Comparison of ENCODE assay signal across 14 cellular contexts in the genomic region with DNA sequence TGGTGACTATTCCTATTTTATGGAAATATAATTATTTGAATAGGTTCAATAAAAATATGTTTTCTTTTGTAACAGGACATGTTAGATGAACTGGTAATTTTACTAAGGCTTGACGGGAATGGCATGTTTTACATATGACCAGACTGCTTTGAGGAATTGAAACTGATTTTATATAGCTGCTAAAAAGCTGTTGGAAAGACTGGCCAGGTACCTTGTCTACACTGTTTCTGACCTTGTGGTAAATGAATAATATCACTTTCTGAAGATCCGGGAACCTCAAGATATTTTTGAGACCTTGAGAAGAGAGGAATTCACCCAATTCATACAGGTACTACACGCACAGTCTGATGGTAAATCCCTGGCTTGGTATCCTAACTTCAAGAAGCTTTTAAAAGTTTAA. TPM values are rescaled to one million over a fixed set of nuclear protein-coding genes. Genes with fewer than 3 reads are reported as not detected.
DNase-seq lines count a peak whose midpoint lies in the region; ATAC-seq and TF ChIP-seq lines count a peak whose summit lies in the region.
"Had no signal": no experiment of that assay in that cellular context is flagged by ENCODE, and none has a peak within 500 bp of the region (broad histone marks: within the 10 kb centered on the region; RNA-seq: fewer than 3 reads in every experiment).

No MANE protein-coding gene starts in this region.

- peaks cover 29% of the 10 kb centered on the region for H3K4me1 ChIP-seq in OCI-LY7 (ENCODE audit: insufficient read depth, low read length, poor library complexity, severe bottlenecking)
- H3K4me1 ChIP-seq: parathyroid adenoma had no signal

- intact Hi-C loops in OCI-LY7 (cut with micrococcal nuclease; ENCODE audit: unreplicated experiment) = no loop called here

- peak overlapping the region; percentile 46 for H3K27ac ChIP-seq in OCI-LY7 (ENCODE audit: low read depth, low read length, poor library complexity, severe bottlenecking)
- H3K27ac ChIP-seq: parathyroid adenoma, SJSA1 had no signal

- H3K4me3 ChIP-seq in OCI-LY7 (ENCODE audit: low read depth, low read length, poor library complexity, severe bottlenecking) = peak overlapping the region; percentile 12
- H3K4me3 ChIP-seq: lung, SJSA1 had no signal

- no peaks in the 10 kb centered on the region for H3K9me2 ChIP-seq in OCI-LY7 (ENCODE audit: insufficient read depth, low read length)

- H3K9me3 Mint-ChIP-seq in activated naive CD4-positive, alpha-beta T cell treated with anti-CD3 and anti-CD28 coated beads, Interleukin-2, amount 50 U/mL, for 72 hours = no peaks in the 10 kb centered on the region

- CTCF ChIA-PET in OCI-LY7 (lab: Charles Lee; ENCODE audit: unreplicated experiment) = no interaction called here

- H3K79me2 ChIP-seq in OCI-LY7 (ENCODE audit: insufficient read depth, low read depth, low read length) = no peaks in the 10 kb centered on the region
- H3K79me2 ChIP-seq: parathyroid adenoma had no signal

- peak overlapping the region; percentile 53 for H3K4me2 ChIP-seq in OCI-LY7 (ENCODE audit: low read length)

- no peaks in the 10 kb centered on the region for H4K20me1 ChIP-seq in OCI-LY7 (ENCODE audit: insufficient read depth, low read length)

- ATAC-seq in GM18861 (IDR thresholded peaks at IDR 0.05; ENCODE audit: unreplicated experiment) = peak; percentile 90
- peak; percentile 95 for ATAC-seq in GM21526 (IDR thresholded peaks at IDR 0.05; ENCODE audit: low FRiP score, unreplicated experiment)
- peak; percentile 92 for ATAC-seq in HG03066 (IDR thresholded peaks at IDR 0.05; ENCODE audit: low read depth, unreplicated experiment)
- ATAC-seq in activated naive CD4-positive, alpha-beta T cell treated with anti-CD3 and anti-CD28 coated beads, Interleukin-2, amount 50 U/mL, for 72 hours = no peak

- no peaks in the 10 kb centered on the region for H3K36me3 ChIP-seq in OCI-LY7 (ENCODE audit: insufficient read depth, low read length)
- H3K36me3 ChIP-seq: SJSA1 had no signal

- POLR2A ChIA-PET in OCI-LY7 (lab: Charles Lee) = interaction anchor here (1.1 to 2.6 kb wide), 3 partner anchors 11 to 26 kb away, joined by 3 to 27 read pairs (median 3); no protein-coding TSS in a partner anchor

- H3K36me3 Mint-ChIP-seq in activated naive CD4-positive, alpha-beta T cell treated with anti-CD3 and anti-CD28 coated beads, Interleukin-2, amount 50 U/mL, for 72 hours = no peaks in the 10 kb centered on the region
- H3K36me3 Mint-ChIP-seq: CD4-positive, CD25-positive, alpha-beta regulatory T cell had no signal

- no peaks in the 10 kb centered on the region for H3K9me3 ChIP-seq in OCI-LY7 (ENCODE audit: low read length)
- H3K9me3 ChIP-seq: SJSA1 had no signal

- no TSS peak for BruUV-seq in OCI-LY7 (replicated peaks; lab: Mats Ljungman, UMichigan)

- H3K27ac Mint-ChIP-seq in activated naive CD4-positive, alpha-beta T cell treated with anti-CD3 and anti-CD28 coated beads, Interleukin-2, amount 50 U/mL, for 72 hours = no peak overlapping the region
- H3K27ac Mint-ChIP-seq: CD4-positive, CD25-positive, alpha-beta regulatory T cell had no signal

- TF ChIP-seq CTCF in OCI-LY7 (conservative IDR thresholded peaks at IDR 0.05; ENCODE audit: low read length) = no peak

- peak overlapping the region; percentile 80; the same call in 1 of the 2 replicates for H2AFZ ChIP-seq in OCI-LY7 (ENCODE audit: low read length)
- H2AFZ ChIP-seq: parathyroid adenoma had no signal

- peak; percentile 65 for DNase-seq in OCI-LY7 (ENCODE audit: low spot score)
- no peak for DNase-seq in HK-2 (ENCODE audit: unreplicated experiment)
- DNase-seq in activated CD4-positive, CD25-positive, alpha-beta regulatory T cell (lab: John Stamatoyannopoulos, UW) = no peak
- no peak for DNase-seq in stimulated activated CD4-positive, alpha-beta T cell treated with anti-CD3 and anti-CD28 coated beads, Interleukin-15, amount 100 ng/mL, for 24 hours
- DNase-seq in activated naive CD4-positive, alpha-beta T cell treated with anti-CD3 and anti-CD28 coated beads, Interleukin-2, amount 50 U/mL, for 72 hours (ENCODE audit: low spot score in 2 of 2) = no peak
- DNase-seq: activated CD4-positive, alpha-beta T cell treated with anti-CD3 and anti-CD28 coated beads, Interleukin-2, amount 50 U/mL, for 1 hour; CD4-positive, CD25-positive, alpha-beta regulatory T cell; NCI-H2029 had no signal

RNA-seq across cellular contexts. Expression of gene USP46, which starts 42.1 kb away (rescaled TPM):
- total RNA-seq in OCI-LY7 (2014; rRNA removed; shearing (Covaris generic)) = 5.4 and 5.8 TPM in 2 replicates
- total RNA-seq in OCI-LY7 (2022) = 15.5 and 15.8 TPM in 2 replicates
- 1 to 10 TPM; 1.0 to 4.4 TPM for total RNA-seq in activated naive CD4-positive, alpha-beta T cell treated with anti-CD3 and anti-CD28 coated beads, Interleukin-2, amount 50 U/mL, for 72 hours

RNA-seq across cellular contexts. Expression of gene ERVMER34-1, which starts 50.0 kb away (rescaled TPM):
- total RNA-seq in OCI-LY7 (2014; rRNA removed; shearing (Covaris generic)) = not detected in 2 replicates
- total RNA-seq in OCI-LY7 (2022) = not detected in 2 replicates
- under 1 TPM in 1 of 2 donors, not detected in 1; 0.19 TPM for total RNA-seq in activated naive CD4-positive, alpha-beta T cell treated with anti-CD3 and anti-CD28 coated beads, Interleukin-2, amount 50 U/mL, for 72 hours
- total RNA-seq: CD4-positive, CD25-positive, alpha-beta regulatory T cell; SJSA1 had no signal

Comparison
In these comparisons a context has a peak if more than half of its experiments do, and no peak if none do; other contexts are left out.
1. ATAC-seq: peak in GM18861 (single experiment), GM21526 (single experiment) and HG03066 (single experiment); none in activated naive CD4-positive, alpha-beta T cell treated with anti-CD3 and anti-CD28 coated beads, Interleukin-2, amount 50 U/mL, for 72 hours (0 of 2).